Comparison of ENCODE assay signal across 9 cellular contexts in genomic region chr10:59908808-59909143, GRCh38. TPM values are rescaled to one million over a fixed set of nuclear protein-coding genes. Genes with fewer than 3 reads are reported as not detected.
DNase-seq lines count a peak whose midpoint lies in the region; ATAC-seq and TF ChIP-seq lines count a peak whose summit lies in the region.
"Had no signal": no experiment of that assay in that cellular context is flagged by ENCODE, and none has a peak within 500 bp of the region (broad histone marks: within the 10 kb centered on the region; RNA-seq: fewer than 3 reads in every experiment).

No MANE protein-coding gene starts in this region.

- no peak for TF ChIP-seq CTCF in ascending aorta (IDR thresholded peaks at IDR 0.05)
- no peak for TF ChIP-seq CTCF in lower lobe of right lung (IDR thresholded peaks at IDR 0.05)
- TF ChIP-seq CTCF in tibial nerve (IDR thresholded peaks at IDR 0.05), result no peak

- DNase-seq in activated T-cell treated with anti-CD3 and anti-CD28 coated beads, Interleukin-2, amount 50 U/mL, for 72 hours, result no peak
- no peak for DNase-seq in activated T-cell treated with anti-CD3 and anti-CD28 coated beads, Interleukin-2, amount 50 U/mL, for 1 hour
- DNase-seq in ascending aorta (ENCODE audit: low spot score in 2 of 2) (no peak), lower lobe of right lung (no peak), tibial nerve (ENCODE audit: low spot score in 2 of 2) (no peak), glomerular visceral epithelial cell (ENCODE audit: extremely low spot score) (no peak)
- DNase-seq: NCI-H526 treated with DMSO at 0.1 percent for 48 hours had no signal

- no peaks in the 10 kb centered on the region for H3K27me3 Mint-ChIP-seq in activated T-cell treated with anti-CD3 and anti-CD28 coated beads, Interleukin-2, amount 50 U/mL, for 72 hours (ENCODE audit: low read depth)

- peak overlapping the region; percentile 90 to 95 for H3K27ac ChIP-seq in ascending aorta
- H3K27ac ChIP-seq in lower lobe of right lung, result peak overlapping the region; percentile 92
- peak overlapping the region; percentile 87 to 95 (median 92) for H3K27ac ChIP-seq in tibial nerve

- TF ChIP-seq EP300 in tibial nerve (IDR thresholded peaks at IDR 0.05), result no peak

- H3K9me3 Mint-ChIP-seq in activated T-cell treated with anti-CD3 and anti-CD28 coated beads, Interleukin-2, amount 50 U/mL, for 72 hours, result peaks cover 1 to 3% of the 10 kb centered on the region in 2 donors

- H3K9me3 ChIP-seq in ascending aorta (peaks cover 2 to 7% of the 10 kb centered on the region in 2 donors), lower lobe of right lung (peaks cover 5% of the 10 kb centered on the region), tibial nerve (peaks cover 0 to 6% (median 0%) of the 10 kb centered on the region in 4 donors)

- no peaks in the 10 kb centered on the region for H3K27me3 ChIP-seq in ascending aorta
- no peaks in the 10 kb centered on the region for H3K27me3 ChIP-seq in lower lobe of right lung (ENCODE audit: low read depth)
- H3K27me3 ChIP-seq in tibial nerve, result no peaks in the 10 kb centered on the region

- no peaks in the 10 kb centered on the region for H3K36me3 ChIP-seq in ascending aorta
- H3K36me3 ChIP-seq in lower lobe of right lung, result no peaks in the 10 kb centered on the region
- no peaks in the 10 kb centered on the region for H3K36me3 ChIP-seq in tibial nerve

- H3K27ac Mint-ChIP-seq in activated T-cell treated with anti-CD3 and anti-CD28 coated beads, Interleukin-2, amount 50 U/mL, for 72 hours, result peak overlapping the region; percentile 44

- peak overlapping the region; percentile 84 to 97 for H3K4me3 Mint-ChIP-seq in activated T-cell treated with anti-CD3 and anti-CD28 coated beads, Interleukin-2, amount 50 U/mL, for 72 hours

- intact Hi-C loops in ascending aorta (cut with DNase I), result loop anchor here (5.0 to 10.0 kb wide), 4 partner anchors 201 to 1641 kb away; partner anchors contain the start of genes CISD1, IPMK and SLC16A9
- intact Hi-C loops in lower lobe of right lung (cut with DNase I), result no loop called here

- 36 to 51% methylated on average over 4 of the region's 4 CpGs for WGBS in tibial nerve, 2 donors

- no peak for ATAC-seq in activated T-cell treated with anti-CD3 and anti-CD28 coated beads, Interleukin-2, amount 50 U/mL, for 72 hours (replicated peaks in 1 of 2)
- no peak for ATAC-seq in lower lobe of right lung
- no peak for ATAC-seq in HG03095 (IDR thresholded peaks at IDR 0.05; ENCODE audit: unreplicated experiment)
- ATAC-seq in HG03159 (IDR thresholded peaks at IDR 0.05; ENCODE audit: unreplicated experiment), result no peak

- H3K36me3 Mint-ChIP-seq in activated T-cell treated with anti-CD3 and anti-CD28 coated beads, Interleukin-2, amount 50 U/mL, for 72 hours (ENCODE audit: insufficient read depth in 2 of 2), result peaks cover 14 to 26% of the 10 kb centered on the region in 2 donors

- H3K4me1 ChIP-seq in ascending aorta, result peaks cover 0 to 8% of the 10 kb centered on the region in 2 donors
- H3K4me1 ChIP-seq in lower lobe of right lung, result peaks cover 28% of the 10 kb centered on the region
- peaks cover 0 to 30% (median 17%) of the 10 kb centered on the region in 4 donors for H3K4me1 ChIP-seq in tibial nerve

- no peak for TF ChIP-seq POLR2A in tibial nerve (IDR thresholded peaks at IDR 0.05)

- peaks cover 52% of the 10 kb centered on the region for H3K4me1 Mint-ChIP-seq in activated T-cell treated with anti-CD3 and anti-CD28 coated beads, Interleukin-2, amount 50 U/mL, for 72 hours (ENCODE audit: low read depth)

- H3K4me3 ChIP-seq in ascending aorta (peak overlapping the region in 1 of 2 donors; percentile 87), lower lobe of right lung (peak overlapping the region; percentile 97), tibial nerve (peak overlapping the region in 2 of 4 donors; percentile 6 to 95)

RNA-seq across cellular contexts. Expression of gene CCDC6, which starts 2.4 kb away (rescaled TPM):
- total RNA-seq in activated T-cell treated with anti-CD3 and anti-CD28 coated beads, Interleukin-2, amount 50 U/mL, for 72 hours, result 100 to 1,000 TPM in 1 of 2 donors, 10 to 100 TPM in 1; 77.7 to 107 TPM
- total RNA-seq in ascending aorta (21.1 TPM), lower lobe of right lung (50.6 TPM), tibial nerve (10 to 100 TPM; 20.1 to 30.6 (median 24.1) TPM)
